In genomic region chr3:67048716-67049076, GRCh38 we compare ENCODE assay signal across 13 cellular contexts.
A peak's percentile ranks its signal among the peaks of the same experiment; 100 is the strongest.
DNase-seq lines count a peak whose midpoint lies in the region; ATAC-seq and TF ChIP-seq lines count a peak whose summit lies in the region.
"Had no signal": no experiment of that assay in that cellular context is flagged by ENCODE, and none has a peak within 500 bp of the region (broad histone marks: within the 10 kb centered on the region; RNA-seq: fewer than 3 reads in every experiment).

No MANE protein-coding gene starts in this region.

- H3K4me1 Mint-ChIP-seq in activated T-cell treated with anti-CD3 and anti-CD28 coated beads, Interleukin-2, amount 50 U/mL, for 24 hours (ENCODE audit: low read depth), result peaks cover 7% of the 10 kb centered on the region
- H3K4me1 Mint-ChIP-seq: activated CD4-positive, alpha-beta T cell treated with anti-CD3 and anti-CD28 coated beads for 36 hours; activated naive CD4-positive, alpha-beta T cell treated with anti-CD3 and anti-CD28 coated beads, Interleukin-2, amount 10 ng/mL, durations not matched to agents 7 days and 5 days had no signal

- peaks cover 9% of the 10 kb centered on the region for H3K9me3 Mint-ChIP-seq in activated T-cell treated with anti-CD3 and anti-CD28 coated beads, Interleukin-2, amount 50 U/mL, for 24 hours
- H3K9me3 Mint-ChIP-seq: activated naive CD4-positive, alpha-beta T cell treated with anti-CD3 and anti-CD28 coated beads, Interleukin-2, amount 10 ng/mL, durations not matched to agents 7 days and 5 days had no signal

- TF ChIP-seq CTCF in GM13977 (IDR thresholded peaks at IDR 0.05; ENCODE audit: extremely low read depth, insufficient read depth, missing control alignments), result no peak

- peak; percentile 64 for ATAC-seq in GM19452 (IDR thresholded peaks at IDR 0.05; ENCODE audit: unreplicated experiment)
- peak; percentile 66 for ATAC-seq in HG02884 (IDR thresholded peaks at IDR 0.05; ENCODE audit: unreplicated experiment)
- ATAC-seq in HG03565 (IDR thresholded peaks at IDR 0.05; ENCODE audit: unreplicated experiment), result peak; percentile 53
- ATAC-seq: activated CD4-positive, alpha-beta T cell treated with anti-CD3 and anti-CD28 coated beads for 36 hours had no signal

- DNase-seq in GM13977 (ENCODE audit: low spot score) (peak; percentile 15), SW 1271 (lab: John Stamatoyannopoulos, UW) (no peak), HuH-7 (ENCODE audit: low spot score) (no peak)
- no peak for DNase-seq in stimulated activated CD8-positive, alpha-beta memory T cell treated with anti-CD3 and anti-CD28 coated beads, Interleukin-4, amount 100 ng/mL, for 48 hours
- no peak for DNase-seq in activated T-cell treated with anti-CD3 and anti-CD28 coated beads, Interleukin-2, amount 50 U/mL, for 24 hours
- DNase-seq: activated CD4-positive, alpha-beta T cell treated with anti-CD3 and anti-CD28 coated beads for 36 hours; activated naive CD4-positive, alpha-beta T cell treated with anti-CD3 and anti-CD28 coated beads, Interleukin-2, amount 10 ng/mL, durations not matched to agents 7 days and 5 days; cortex of kidney; glutamatergic neuron; NCI-H187 treated with DMSO at 0.1 percent for 48 hours had no signal

- in situ Hi-C loops in GM13977 (cut with MboI; ENCODE audit: low pct_unique_long_range_greater_than_20kb, low sequenced_read_pairs, unreplicated experiment), result no loop called here

- H3K36me3 Mint-ChIP-seq in activated T-cell treated with anti-CD3 and anti-CD28 coated beads, Interleukin-2, amount 50 U/mL, for 24 hours (ENCODE audit: low read depth), result no peaks in the 10 kb centered on the region
- H3K36me3 Mint-ChIP-seq: activated naive CD4-positive, alpha-beta T cell treated with anti-CD3 and anti-CD28 coated beads, Interleukin-2, amount 10 ng/mL, durations not matched to agents 7 days and 5 days had no signal

- H3K27me3 Mint-ChIP-seq in activated T-cell treated with anti-CD3 and anti-CD28 coated beads, Interleukin-2, amount 50 U/mL, for 24 hours, result peaks cover 3% of the 10 kb centered on the region
- H3K27me3 Mint-ChIP-seq: activated naive CD4-positive, alpha-beta T cell treated with anti-CD3 and anti-CD28 coated beads, Interleukin-2, amount 10 ng/mL, durations not matched to agents 7 days and 5 days had no signal

- H3K27ac Mint-ChIP-seq in activated T-cell treated with anti-CD3 and anti-CD28 coated beads, Interleukin-2, amount 50 U/mL, for 24 hours, result no peak overlapping the region
- H3K27ac Mint-ChIP-seq: activated CD4-positive, alpha-beta T cell treated with anti-CD3 and anti-CD28 coated beads for 36 hours; activated naive CD4-positive, alpha-beta T cell treated with anti-CD3 and anti-CD28 coated beads, Interleukin-2, amount 10 ng/mL, durations not matched to agents 7 days and 5 days had no signal

- H3K4me3 Mint-ChIP-seq in activated T-cell treated with anti-CD3 and anti-CD28 coated beads, Interleukin-2, amount 50 U/mL, for 24 hours, result no peak overlapping the region
- H3K4me3 Mint-ChIP-seq: activated CD4-positive, alpha-beta T cell treated with anti-CD3 and anti-CD28 coated beads for 36 hours; activated naive CD4-positive, alpha-beta T cell treated with anti-CD3 and anti-CD28 coated beads, Interleukin-2, amount 10 ng/mL, durations not matched to agents 7 days and 5 days had no signal
